Comparison of ENCODE assay signal across 1 cellular context in genomic region chr12:56751712-56752598, GRCh38.
A peak's percentile ranks its signal among the peaks of the same experiment; 100 is the strongest.
TF ChIP-seq lines count a peak whose summit lies in the region.

Gene PRIM1 (minus strand): TSS chr12:56752323. CDS start chr12:56752298, 25 bp downstream.

TF ChIP-seq in SK-N-SH, 30 proteins besides CTCF, POLR2A, EP300 and RAD21 (continued from another document):
- TF ChIP-seq, protein P1, sequence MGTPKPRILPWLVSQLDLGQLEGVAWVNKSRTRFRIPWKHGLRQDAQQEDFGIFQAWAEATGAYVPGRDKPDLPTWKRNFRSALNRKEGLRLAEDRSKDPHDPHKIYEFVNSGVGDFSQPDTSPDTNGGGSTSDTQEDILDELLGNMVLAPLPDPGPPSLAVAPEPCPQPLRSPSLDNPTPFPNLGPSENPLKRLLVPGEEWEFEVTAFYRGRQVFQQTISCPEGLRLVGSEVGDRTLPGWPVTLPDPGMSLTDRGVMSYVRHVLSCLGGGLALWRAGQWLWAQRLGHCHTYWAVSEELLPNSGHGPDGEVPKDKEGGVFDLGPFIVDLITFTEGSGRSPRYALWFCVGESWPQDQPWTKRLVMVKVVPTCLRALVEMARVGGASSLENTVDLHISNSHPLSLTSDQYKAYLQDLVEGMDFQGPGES (IDR thresholded peaks at IDR 0.05; ENCODE audit: low read depth, low read length) = no peak
- TF ChIP-seq MXI1 (IDR thresholded peaks at IDR 0.05; ENCODE audit: low read depth, low read length) (peak; percentile 55; the same call in 1 of the 2 replicates), GABPA (IDR thresholded peaks at IDR 0.05; ENCODE audit: low read depth) (peak; percentile 25; the same call in 1 of the 2 replicates), GATA2 (CRISPR knock-in tag; IDR thresholded peaks at IDR 0.05) (no peak), JUND (IDR thresholded peaks at IDR 0.05) (no peak), PBX3 (IDR thresholded peaks at IDR 0.05) (0 out of 2 replicates have a peak, but pooled peaks have one; percentile 4), USF1 (IDR thresholded peaks at IDR 0.05; ENCODE audit: borderline replicate concordance, low read depth) (no peak), FOSL2 (IDR thresholded peaks at IDR 0.05; ENCODE audit: borderline replicate concordance, low read depth) (no peak)
- TF ChIP-seq, protein P2, sequence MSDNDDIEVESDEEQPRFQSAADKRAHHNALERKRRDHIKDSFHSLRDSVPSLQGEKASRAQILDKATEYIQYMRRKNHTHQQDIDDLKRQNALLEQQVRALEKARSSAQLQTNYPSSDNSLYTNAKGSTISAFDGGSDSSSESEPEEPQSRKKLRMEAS (IDR thresholded peaks at IDR 0.05; ENCODE audit: low read depth) = peak; percentile 84; the same call in 1 of the 2 replicates
- TF ChIP-seq, protein P3, sequence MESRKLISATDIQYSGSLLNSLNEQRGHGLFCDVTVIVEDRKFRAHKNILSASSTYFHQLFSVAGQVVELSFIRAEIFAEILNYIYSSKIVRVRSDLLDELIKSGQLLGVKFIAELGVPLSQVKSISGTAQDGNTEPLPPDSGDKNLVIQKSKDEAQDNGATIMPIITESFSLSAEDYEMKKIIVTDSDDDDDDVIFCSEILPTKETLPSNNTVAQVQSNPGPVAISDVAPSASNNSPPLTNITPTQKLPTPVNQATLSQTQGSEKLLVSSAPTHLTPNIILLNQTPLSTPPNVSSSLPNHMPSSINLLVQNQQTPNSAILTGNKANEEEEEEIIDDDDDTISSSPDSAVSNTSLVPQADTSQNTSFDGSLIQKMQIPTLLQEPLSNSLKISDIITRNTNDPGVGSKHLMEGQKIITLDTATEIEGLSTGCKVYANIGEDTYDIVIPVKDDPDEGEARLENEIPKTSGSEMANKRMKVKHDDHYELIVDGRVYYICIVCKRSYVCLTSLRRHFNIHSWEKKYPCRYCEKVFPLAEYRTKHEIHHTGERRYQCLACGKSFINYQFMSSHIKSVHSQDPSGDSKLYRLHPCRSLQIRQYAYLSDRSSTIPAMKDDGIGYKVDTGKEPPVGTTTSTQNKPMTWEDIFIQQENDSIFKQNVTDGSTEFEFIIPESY (IDR thresholded peaks at IDR 0.05; ENCODE audit: borderline replicate concordance, low read depth) = no peak
